Comparison of ENCODE assay signal across 1 cellular context in the genomic region with DNA sequence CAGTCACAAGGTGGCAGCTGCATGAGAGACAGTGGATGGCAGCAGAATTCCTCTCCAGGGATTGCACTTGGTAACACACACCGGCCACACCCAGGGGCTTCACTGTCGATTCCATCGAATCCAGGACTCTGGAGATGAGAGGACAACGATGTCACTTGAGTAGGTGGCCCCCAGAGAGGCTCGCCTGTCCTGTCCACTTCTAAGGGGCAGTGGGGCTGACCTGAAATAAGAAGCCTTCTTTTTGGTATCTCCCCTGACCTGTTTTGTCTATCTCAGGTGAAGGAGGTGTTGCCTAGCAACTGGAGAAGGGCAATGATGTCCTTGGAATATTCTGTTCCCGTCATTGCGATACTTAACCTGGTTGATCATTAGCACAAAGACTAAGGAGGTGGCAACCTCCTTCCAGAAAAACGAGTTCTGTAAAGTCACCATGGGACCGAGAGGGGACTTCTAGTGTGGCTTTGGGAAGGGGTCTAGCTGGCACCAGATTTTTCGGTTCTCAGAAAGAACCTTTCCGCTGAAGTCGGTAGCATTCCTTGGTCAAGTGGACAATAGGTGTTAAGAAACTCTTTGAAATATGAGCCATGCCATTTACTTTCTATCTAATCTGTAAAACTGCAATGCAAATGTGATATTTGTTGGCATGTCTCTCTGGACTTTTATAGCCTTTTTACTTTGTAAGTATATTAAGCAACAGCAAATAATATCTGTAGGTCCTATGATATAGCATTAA.
TF ChIP-seq lines count a peak whose summit lies in the region.

No MANE protein-coding gene starts in this region.

TF ChIP-seq in H1, 55 proteins besides CTCF, POLR2A, EP300 and RAD21:
- TF ChIP-seq ASH2L (IDR thresholded peaks at IDR 0.05; ENCODE audit: low read length) (no peak), TBP (IDR thresholded peaks at IDR 0.05; ENCODE audit: low read depth, low read length) (no peak), CHD2 (IDR thresholded peaks at IDR 0.05; ENCODE audit: low read length) (no peak), SIN3A (conservative IDR thresholded peaks at IDR 0.05 in 1 of 2, IDR thresholded peaks at IDR 0.05 in 1 of 2; ENCODE audit: low read depth in 1 of 2, low read length in 2 of 2) (no peak), RFX5 (IDR thresholded peaks at IDR 0.05; ENCODE audit: borderline replicate concordance, low read depth, low read length) (no peak), SRF (IDR thresholded peaks at IDR 0.05; ENCODE audit: low read depth, low read length) (no peak), NRF1 (IDR thresholded peaks at IDR 0.05; ENCODE audit: low read depth, low read length) (no peak), SIRT6 (IDR thresholded peaks at IDR 0.05; ENCODE audit: low read length) (no peak), RNF2 (IDR thresholded peaks at IDR 0.05; ENCODE audit: borderline replicate concordance, low read depth, low read length, missing control alignments, poor library complexity, severe bottlenecking) (no peak), RBBP5 (IDR thresholded peaks at IDR 0.05; ENCODE audit: borderline replicate concordance, low read depth, low read length) (no peak), MAFK (IDR thresholded peaks at IDR 0.05; ENCODE audit: low read depth, low read length) (no peak), BACH1 (IDR thresholded peaks at IDR 0.05; ENCODE audit: low read length) (no peak), EZH2 (IDR thresholded peaks at IDR 0.05; ENCODE audit: low read depth, low read length, severe bottlenecking) (no peak), KDM5A (IDR thresholded peaks at IDR 0.05; ENCODE audit: low read length) (no peak), HDAC6 (IDR thresholded peaks at IDR 0.05; ENCODE audit: low read depth, low read length) (no peak), POLR2AphosphoS5 (IDR thresholded peaks at IDR 0.05; ENCODE audit: low read depth, low read length) (no peak), TAF7 (optimal IDR thresholded peaks at IDR 0.05; ENCODE audit: borderline replicate concordance, low read depth, low read length) (no peak), KDM4A (IDR thresholded peaks at IDR 0.05; ENCODE audit: low read depth, low read length, severe bottlenecking) (no peak)
- TF ChIP-seq, protein P1, sequence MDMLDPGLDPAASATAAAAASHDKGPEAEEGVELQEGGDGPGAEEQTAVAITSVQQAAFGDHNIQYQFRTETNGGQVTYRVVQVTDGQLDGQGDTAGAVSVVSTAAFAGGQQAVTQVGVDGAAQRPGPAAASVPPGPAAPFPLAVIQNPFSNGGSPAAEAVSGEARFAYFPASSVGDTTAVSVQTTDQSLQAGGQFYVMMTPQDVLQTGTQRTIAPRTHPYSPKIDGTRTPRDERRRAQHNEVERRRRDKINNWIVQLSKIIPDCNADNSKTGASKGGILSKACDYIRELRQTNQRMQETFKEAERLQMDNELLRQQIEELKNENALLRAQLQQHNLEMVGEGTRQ (IDR thresholded peaks at IDR 0.05; ENCODE audit: low read length) = no peak
